ENCODE assay signal across 9 cellular contexts in the genomic region with DNA sequence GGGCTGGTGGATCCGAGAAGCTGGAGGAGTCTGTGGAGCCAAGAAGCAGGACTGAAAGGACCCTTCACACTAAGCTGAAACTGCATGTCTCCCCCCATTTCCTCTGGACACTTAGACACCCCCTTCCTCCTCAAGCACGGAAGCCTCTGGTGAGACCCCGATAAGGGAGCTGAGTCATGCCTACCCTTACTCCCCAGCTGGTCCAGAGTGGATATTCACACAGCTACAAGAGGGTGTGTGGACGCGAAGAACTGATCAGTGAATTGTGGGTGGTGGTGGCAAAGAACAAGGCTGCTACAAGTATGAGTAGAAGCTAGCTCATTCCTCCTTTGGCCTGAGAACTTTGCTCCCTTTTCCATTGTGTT. TPM values are rescaled to one million over a fixed set of nuclear protein-coding genes. Genes with fewer than 3 reads are reported as not detected.
DNase-seq lines count a peak whose midpoint lies in the region; ATAC-seq, FAIRE-seq and TF ChIP-seq lines count a peak whose summit lies in the region.
"Had no signal": no experiment of that assay in that cellular context is flagged by ENCODE, and none has a peak within 500 bp of the region (broad histone marks: within the 10 kb centered on the region; RNA-seq: fewer than 3 reads in every experiment).

No MANE protein-coding gene starts in this region.

- H3K27ac ChIP-seq in subcutaneous abdominal adipose tissue (ENCODE audit: low read depth, low read length), result peak overlapping the region; percentile 96

- H3K36me3 ChIP-seq in subcutaneous abdominal adipose tissue (ENCODE audit: control insufficient read depth in 5 of 5, insufficient read depth in 5 of 5, low read length in 5 of 5), result peaks cover 13 to 35% (median 30%) of the 10 kb centered on the region in 5 donors

- no peak for ATAC-seq in GM21737 (IDR thresholded peaks at IDR 0.05; ENCODE audit: unreplicated experiment)

- H3K4me1 ChIP-seq in subcutaneous abdominal adipose tissue (ENCODE audit: control insufficient read depth in 5 of 5, insufficient read depth in 5 of 5, low read length in 5 of 5), result peaks cover 32 to 68% (median 64%) of the 10 kb centered on the region in 5 donors

- TF ChIP-seq CTCF in WI38 (IDR thresholded peaks at IDR 0.05; ENCODE audit: low read depth, low read length), result no peak

- no peaks in the 10 kb centered on the region for H3K27me3 ChIP-seq in subcutaneous abdominal adipose tissue (ENCODE audit: control insufficient read depth in 5 of 5, insufficient read depth in 4 of 5, low read length in 5 of 5)

- DNase-seq in GM12891 (ENCODE audit: insufficient read length, low spot score), result no peak
- DNase-seq in stimulated activated CD4-positive, alpha-beta T cell treated with anti-CD3 and anti-CD28 coated beads, Interleukin-4, amount 100 ng/mL, for 4 hours, result no peak
- DNase-seq in Ammon's horn (ENCODE audit: low spot score), result no peak
- DNase-seq in Kasumi-1 (lab: John Stamatoyannopoulos, UW), result no peak
- DNase-seq: NCI-H1092 had no signal

- H3K9me3 ChIP-seq in iPS-18c (ENCODE audit: control insufficient read depth, insufficient read depth, low read length) (no peaks in the 10 kb centered on the region), subcutaneous abdominal adipose tissue (ENCODE audit: control insufficient read depth in 5 of 5, low read length in 5 of 5) (no peaks in the 10 kb centered on the region)

- H3K4me3 ChIP-seq in WI38 (ENCODE audit: low read depth, low read length) (peak overlapping the region; percentile 86), iPS-18c (ENCODE audit: insufficient read depth, low read depth, low read length) (peak overlapping the region; percentile 46; the same call in 1 of the 2 replicates), subcutaneous abdominal adipose tissue (ENCODE audit: low read depth in 1 of 5, low read length in 5 of 5) (peak overlapping the region; percentile 31 to 90 (median 72))

- TF ChIP-seq POLR2A in GM12891 (IDR thresholded peaks at IDR 0.05; ENCODE audit: low read depth, low read length), result no peak

- peak overlapping the region; percentile 31 to 90 (median 70) for H3K9ac ChIP-seq in subcutaneous abdominal adipose tissue (ENCODE audit: low read length in 5 of 5)

- FAIRE-seq in GM12891 (lab: Jason Lieb, UNC), result peak; percentile 74

TF ChIP-seq in GM12891, 5 proteins besides CTCF, POLR2A, EP300 and RAD21:
- no peak for TF ChIP-seq POU2F2 (IDR thresholded peaks at IDR 0.05; ENCODE audit: low read depth, low read length)
- no peak for TF ChIP-seq SPI1 (IDR thresholded peaks at IDR 0.05; ENCODE audit: low read depth, low read length)

RNA-seq across cellular contexts. Expression of gene TLN1, which starts 4.3 kb away (rescaled TPM):
- polyA plus RNA-seq in GM12891 (2012; ENCODE audit: low read depth, missing spikeins), result 127 TPM

RNA-seq across cellular contexts. Expression of gene CREB3, which starts 4.8 kb away (rescaled TPM):
- polyA plus RNA-seq in GM12891 (2012; ENCODE audit: low read depth, missing spikeins), result 24.1 TPM

RNA-seq across cellular contexts. Expression of gene GBA2, which starts 21.4 kb away (rescaled TPM):
- polyA plus RNA-seq in GM12891 (2012; ENCODE audit: low read depth, missing spikeins), result 25.5 TPM

RNA-seq across cellular contexts. Expression of gene RGP1, which starts 21.4 kb away (rescaled TPM):
- polyA plus RNA-seq in GM12891 (2012; ENCODE audit: low read depth, missing spikeins), result 5.0 TPM

RNA-seq across cellular contexts. Expression of gene MSMP, which starts 26.4 kb away (rescaled TPM):
- polyA plus RNA-seq in GM12891 (2012; ENCODE audit: low read depth, missing spikeins), result 1.1 TPM
